In the genomic region with DNA sequence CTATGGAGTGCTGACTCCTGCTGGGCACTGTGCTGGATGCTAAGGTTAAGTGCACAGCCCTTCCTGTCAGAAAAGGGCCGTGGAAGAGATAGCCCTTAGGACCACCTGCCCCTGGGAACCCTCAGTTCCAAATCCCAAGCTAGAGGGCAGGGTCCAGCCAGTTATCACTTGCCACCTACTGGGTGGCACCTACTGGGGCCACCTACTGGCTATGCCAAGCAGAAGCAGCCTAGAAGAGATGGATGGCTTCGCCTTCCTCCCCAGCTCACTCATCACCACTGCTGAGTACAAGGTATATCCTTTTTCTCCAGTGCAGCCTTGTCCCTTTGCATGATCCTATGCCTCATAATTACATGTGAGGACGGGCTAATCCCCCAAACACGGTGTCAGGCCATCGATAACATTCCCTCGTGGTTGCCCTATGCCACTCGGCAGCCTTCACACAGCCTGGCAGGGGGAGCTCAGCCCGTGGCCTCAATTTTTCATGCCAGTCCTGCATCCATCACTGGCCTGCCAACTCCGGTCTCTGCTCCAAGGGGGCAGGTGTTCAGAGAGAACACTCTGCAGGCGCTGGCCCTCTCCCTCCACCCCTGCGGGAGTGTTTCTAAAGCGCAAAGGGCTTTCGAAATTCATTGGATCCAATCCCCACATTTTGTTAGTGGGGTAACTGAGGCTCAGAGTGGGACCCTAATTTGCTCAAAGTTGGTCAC, we compare ENCODE assay signal across 11 cellular contexts. TPM values are rescaled to one million over a fixed set of nuclear protein-coding genes. Genes with fewer than 3 reads are reported as not detected.
A peak's percentile ranks its signal among the peaks of the same experiment; 100 is the strongest.
DNase-seq lines count a peak whose midpoint lies in the region; ATAC-seq and TF ChIP-seq lines count a peak whose summit lies in the region.
"Had no signal": no experiment of that assay in that cellular context is flagged by ENCODE, and none has a peak within 500 bp of the region (broad histone marks: within the 10 kb centered on the region; RNA-seq: fewer than 3 reads in every experiment).

No MANE protein-coding gene starts in this region.

- peaks cover 21% of the 10 kb centered on the region for H3K27me3 ChIP-seq in endodermal cell (ENCODE audit: control insufficient read depth, insufficient read depth, low read length, poor library complexity, severe bottlenecking)

- TF ChIP-seq POLR2A in NB4 (IDR thresholded peaks at IDR 0.05; ENCODE audit: extremely low read depth, insufficient read length), result no peak

- no peaks in the 10 kb centered on the region for H3K36me3 ChIP-seq in endodermal cell (ENCODE audit: control insufficient read depth, insufficient read depth, low read length)

- no peaks in the 10 kb centered on the region for H3K9me3 Mint-ChIP-seq in endodermal cell
- H3K9me3 Mint-ChIP-seq: activated naive CD4-positive, alpha-beta T cell treated with anti-CD3 and anti-CD28 coated beads for 36 hours had no signal

- no peak overlapping the region for H3K9ac ChIP-seq in endodermal cell (ENCODE audit: extremely low read depth, low read length, poor library complexity, severe bottlenecking)

- no peak overlapping the region for H3K4me3 Mint-ChIP-seq in endodermal cell
- H3K4me3 Mint-ChIP-seq: activated naive CD4-positive, alpha-beta T cell treated with anti-CD3 and anti-CD28 coated beads for 36 hours had no signal

- H3K9me3 ChIP-seq in endodermal cell (ENCODE audit: control insufficient read depth, low read length), result no peaks in the 10 kb centered on the region

- no peak for ATAC-seq in HG02610 (IDR thresholded peaks at IDR 0.05; ENCODE audit: unreplicated experiment)
- ATAC-seq in GM19324 (IDR thresholded peaks at IDR 0.05; ENCODE audit: low FRiP score, unreplicated experiment), result no peak

- peak; percentile 36 for TF ChIP-seq CTCF in NB4 (IDR thresholded peaks at IDR 0.05; ENCODE audit: low read depth, low read length)
- TF ChIP-seq CTCF in endodermal cell (conservative IDR thresholded peaks at IDR 0.05), result peak; percentile 64

- no peak overlapping the region for H3K4me3 ChIP-seq in NB4 (ENCODE audit: low read depth, low read length)
- H3K4me3 ChIP-seq in endodermal cell (ENCODE audit: low read length), result no peak overlapping the region

- 73 to 86% methylated on average over 7 to 13 of the region's 13 CpGs for WGBS in endodermal cell (ENCODE audit: insufficient coverage in 1 of 2, insufficient read length in 1 of 2), 2 experiments

- peaks cover 4% of the 10 kb centered on the region for H3K27me3 Mint-ChIP-seq in endodermal cell (ENCODE audit: insufficient read depth)

- DNase-seq in A172 (ENCODE audit: low spot score), result peak; percentile 18
- DNase-seq in Daoy (ENCODE audit: low read depth), result peak; percentile 22
- DNase-seq in NB4 (ENCODE audit: low read depth), result no peak
- no peak for DNase-seq in endodermal cell
- no peak for DNase-seq in NCI-H1694 (lab: John Stamatoyannopoulos, UW)
- DNase-seq in activated CD4-positive, alpha-beta T cell treated with anti-CD3 and anti-CD28 coated beads, Interleukin-2, amount 50 U/mL, for 1 hour, result no peak
- DNase-seq: activated naive CD4-positive, alpha-beta T cell treated with anti-CD3 and anti-CD28 coated beads for 36 hours; T-helper 9 cell had no signal

- no peak overlapping the region for H3K27ac Mint-ChIP-seq in endodermal cell
- H3K27ac Mint-ChIP-seq: activated naive CD4-positive, alpha-beta T cell treated with anti-CD3 and anti-CD28 coated beads for 36 hours had no signal

- no peaks in the 10 kb centered on the region for H3K4me1 Mint-ChIP-seq in endodermal cell

- H3K4me1 ChIP-seq in endodermal cell (ENCODE audit: control insufficient read depth, insufficient read depth, low read length), result no peaks in the 10 kb centered on the region

- no peaks in the 10 kb centered on the region for H3K36me3 Mint-ChIP-seq in endodermal cell (ENCODE audit: low read depth)

- H3K27ac ChIP-seq in endodermal cell (ENCODE audit: low read depth, low read length), result no peak overlapping the region

RNA-seq across cellular contexts. Expression of gene SYT2, which starts 49.0 kb away (rescaled TPM):
- total RNA-seq in A172 (2014; rRNA removed; shearing (Covaris generic)), result not detected in 2 replicates
- total RNA-seq in Daoy (2014; rRNA removed; shearing (Covaris generic)), result under 0.01 TPM in 1 of 2 replicates, not detected in the other
- 1 to 10 TPM; 2.9 to 4.4 TPM for total RNA-seq in endodermal cell
- 12.0 TPM for polyA plus RNA-seq in endodermal cell (2013, experiment 1 of 2)
- 9.7 TPM for polyA plus RNA-seq in endodermal cell (2013, experiment 2 of 2)
- total RNA-seq: activated naive CD4-positive, alpha-beta T cell treated with anti-CD3 and anti-CD28 coated beads for 36 hours; liver had no signal

Comparison
In these comparisons a context has a peak if more than half of its experiments do, and no peak if none do; other contexts are left out.
1. DNase-seq: peak in A172 (single experiment) and Daoy (single experiment); none in NB4 (single experiment), endodermal cell (single experiment), NCI-H1694 (single experiment) and activated CD4-positive, alpha-beta T cell treated with anti-CD3 and anti-CD28 coated beads, Interleukin-2, amount 50 U/mL, for 1 hour (single experiment).